In genomic region chr21:37565530-37566223, GRCh38 we compare ENCODE assay signal across 10 cellular contexts.
DNase-seq lines count a peak whose midpoint lies in the region; TF ChIP-seq lines count a peak whose summit lies in the region.
"Had no signal": no experiment of that assay in that cellular context is flagged by ENCODE, and none has a peak within 500 bp of the region (broad histone marks: within the 10 kb centered on the region; RNA-seq: fewer than 3 reads in every experiment).

No MANE protein-coding gene starts in this region.

- no peak for DNase-seq in activated naive CD4-positive, alpha-beta T cell treated with anti-CD3 and anti-CD28 coated beads, Interleukin-2, amount 50 U/mL, for 16 hours
- DNase-seq in NCI-H774 (lab: John Stamatoyannopoulos, UW), result peak; percentile 39
- DNase-seq in erythroblast (lab: John Stamatoyannopoulos, UW), result peak; percentile 10 to 35
- peak; percentile 39 for DNase-seq in superior temporal gyrus (ENCODE audit: extremely low spot score)
- DNase-seq in hypothalamus (lab: John Stamatoyannopoulos, UW), result no peak
- DNase-seq in NCI-H82 (lab: John Stamatoyannopoulos, UW), result no peak
- DNase-seq in NCI-H1436 treated with DMSO at 0.1 percent for 48 hours (lab: John Stamatoyannopoulos, UW), result no peak
- DNase-seq: activated CD4-positive, alpha-beta T cell treated with anti-CD3 and anti-CD28 coated beads for 48 hours; NCI-H1105 treated with DMSO at 0.1 percent for 48 hours had no signal

- peaks cover 30% of the 10 kb centered on the region for H3K4me1 Mint-ChIP-seq in activated naive CD4-positive, alpha-beta T cell treated with anti-CD3 and anti-CD28 coated beads, Interleukin-2, amount 50 U/mL, for 24 hours

- no peak overlapping the region for H3K4me3 Mint-ChIP-seq in activated naive CD4-positive, alpha-beta T cell treated with anti-CD3 and anti-CD28 coated beads, Interleukin-2, amount 50 U/mL, for 24 hours

- H3K27me3 Mint-ChIP-seq in activated naive CD4-positive, alpha-beta T cell treated with anti-CD3 and anti-CD28 coated beads, Interleukin-2, amount 50 U/mL, for 24 hours, result no peaks in the 10 kb centered on the region

- no peaks in the 10 kb centered on the region for H3K9me3 Mint-ChIP-seq in activated naive CD4-positive, alpha-beta T cell treated with anti-CD3 and anti-CD28 coated beads, Interleukin-2, amount 50 U/mL, for 24 hours

- H3K27ac Mint-ChIP-seq in activated naive CD4-positive, alpha-beta T cell treated with anti-CD3 and anti-CD28 coated beads, Interleukin-2, amount 50 U/mL, for 24 hours, result peak overlapping the region; percentile 83

- no peaks in the 10 kb centered on the region for H3K36me3 Mint-ChIP-seq in activated naive CD4-positive, alpha-beta T cell treated with anti-CD3 and anti-CD28 coated beads, Interleukin-2, amount 50 U/mL, for 24 hours

- TF ChIP-seq POLR2A in erythroblast (IDR thresholded peaks at IDR 0.05; ENCODE audit: low read length), result no peak

Comparison
In these comparisons a context has a peak if more than half of its experiments do, and no peak if none do; other contexts are left out.
1. DNase-seq: peak in NCI-H774 (single experiment), erythroblast (2 of 2) and superior temporal gyrus (single experiment); none in activated naive CD4-positive, alpha-beta T cell treated with anti-CD3 and anti-CD28 coated beads, Interleukin-2, amount 50 U/mL, for 16 hours (single experiment), hypothalamus (0 of 51), NCI-H82 (single experiment) and NCI-H1436 treated with DMSO at 0.1 percent for 48 hours (single experiment).